In the genomic region with DNA sequence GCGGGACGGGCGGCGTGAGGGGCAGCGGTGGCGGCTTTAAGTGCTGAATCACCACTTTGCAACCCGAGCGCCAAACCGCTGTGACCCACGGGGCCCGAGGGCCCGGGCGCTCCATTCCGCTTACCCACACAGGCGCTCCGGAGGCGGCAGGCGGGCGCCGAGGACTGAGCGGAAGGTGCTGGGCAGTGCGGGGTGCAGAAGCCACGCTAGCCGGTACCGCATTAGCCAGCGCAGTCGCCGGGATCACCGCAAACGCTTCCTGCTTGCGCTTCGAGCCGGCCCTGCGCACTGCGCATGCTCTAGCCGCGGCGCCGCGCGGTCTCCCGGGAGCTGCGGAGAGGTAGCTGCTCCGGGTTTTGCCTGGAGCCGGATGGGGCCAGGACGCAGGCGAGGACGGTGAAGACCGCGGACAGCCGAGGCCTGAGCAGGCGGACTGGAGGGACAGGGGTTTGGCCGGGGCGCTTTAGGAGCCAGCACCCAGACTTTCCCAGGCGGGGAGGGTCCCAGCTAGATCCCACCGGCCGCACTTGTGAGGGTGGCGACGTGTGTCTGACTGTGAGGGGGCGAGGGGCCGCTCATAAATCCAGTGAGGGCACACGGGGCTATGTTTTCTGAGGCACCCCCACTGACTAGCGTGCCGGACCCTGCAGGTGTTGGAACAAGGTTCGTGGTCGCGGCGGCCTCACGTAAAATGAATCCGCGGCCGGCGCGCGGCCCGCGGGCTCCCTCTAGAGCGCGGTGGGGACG, we compare ENCODE assay signal across 8 cellular contexts. TPM values are rescaled to one million over a fixed set of nuclear protein-coding genes. Genes with fewer than 3 reads are reported as not detected.
DNase-seq lines count a peak whose midpoint lies in the region; ATAC-seq and TF ChIP-seq lines count a peak whose summit lies in the region.

Gene IDE (minus strand): TSS at position 296 of the 747 bp plus-strand sequence. CDS start 74 bp downstream, at position 222.

- peak within 1 kb of the TSS; percentile 81 for H3K4me3 ChIP-seq in AG04449 (ENCODE audit: low read depth, low read length)
- H3K4me3 ChIP-seq in kidney epithelial cell (ENCODE audit: low read depth, low read length), result peak within 1 kb of the TSS; percentile 54

- ATAC-seq in GM18519 (IDR thresholded peaks at IDR 0.05; ENCODE audit: low FRiP score, unreplicated experiment) (peak; percentile 58), HG03060 (IDR thresholded peaks at IDR 0.05; ENCODE audit: low read depth, unreplicated experiment) (peak; percentile 29)
- peak; percentile 78 to 80 for ATAC-seq in activated CD4-positive, CD25-positive, alpha-beta regulatory T cell treated with anti-CD3 and anti-CD28 coated beads, Interleukin-2, amount 50 U/mL, for 24 hours

- TF ChIP-seq CTCF in AG04449 (IDR thresholded peaks at IDR 0.05; ENCODE audit: insufficient read depth, low read length, missing control alignments) (peak; percentile 92), kidney epithelial cell (IDR thresholded peaks at IDR 0.05; ENCODE audit: insufficient read depth, low read length, poor library complexity, severe bottlenecking) (peak; percentile 90)

- no peaks in the 10 kb centered on the region for H3K36me3 ChIP-seq in kidney epithelial cell (ENCODE audit: control insufficient read depth, insufficient read depth, low read length)

- H3K27me3 ChIP-seq in kidney epithelial cell (ENCODE audit: control insufficient read depth, insufficient read depth, low read length), result no peaks in the 10 kb centered on the region

- DNase-seq in AG04449 (ENCODE audit: low read depth, low spot score) (no peak), NCI-H2196 treated with DMSO at 0.1 percent for 48 hours (lab: John Stamatoyannopoulos, UW; ENCODE audit: unreplicated experiment) (peak; percentile 31), cerebellar cortex (ENCODE audit: low spot score) (peak; percentile 82), kidney epithelial cell (ENCODE audit: low read depth) (peak; percentile 37)
- DNase-seq in stimulated activated CD4-positive, alpha-beta T cell treated with anti-CD3 and anti-CD28 coated beads, Interleukin-15, amount 100 ng/mL, for 48 hours (ENCODE audit: low read depth in 2 of 2), result peak; percentile 69 to 79

- POLR2A ChIA-PET in AG04449 (lab: Yijun Ruan, JAX), result interaction anchor here (0.7 to 1.0 kb wide), 3 partner anchors 17 to 56 kb away, joined by 3 to 8 read pairs (median 5); no protein-coding TSS in a partner anchor

- CTCF ChIA-PET in AG04449 (lab: Yijun Ruan, JAX), result interaction anchor here (0.5 to 11.6 kb wide), 28 partner anchors 9 to 309 kb away, joined by 3 to 150 read pairs (median 6); partner anchors contain the start of gene KIF11

RNA-seq across cellular contexts. Expression of gene IDE, which starts in this region (rescaled TPM):
- total RNA-seq in kidney epithelial cell, result 25.7 and 28.5 TPM in 2 replicates

Comparison
In these comparisons a context has a peak if more than half of its experiments do, and no peak if none do; other contexts are left out.
1. ATAC-seq: peak in every context shown above with its lines; median percentile 79 in activated CD4-positive, CD25-positive, alpha-beta regulatory T cell treated with anti-CD3 and anti-CD28 coated beads, Interleukin-2, amount 50 U/mL, for 24 hours; 58 in GM18519; 29 in HG03060.